In genomic region chr5:156815988-156816599, GRCh38 we compare ENCODE assay signal across 9 cellular contexts. TPM values are rescaled to one million over a fixed set of nuclear protein-coding genes. Genes with fewer than 3 reads are reported as not detected.
DNase-seq lines count a peak whose midpoint lies in the region; ATAC-seq and TF ChIP-seq lines count a peak whose summit lies in the region.
"Had no signal": no experiment of that assay in that cellular context is flagged by ENCODE, and none has a peak within 500 bp of the region (broad histone marks: within the 10 kb centered on the region; RNA-seq: fewer than 3 reads in every experiment).

No MANE protein-coding gene starts in this region.

- no peaks in the 10 kb centered on the region for H3K27me3 ChIP-seq in KMS-11 (ENCODE audit: insufficient read depth, low read depth)
- no peaks in the 10 kb centered on the region for H3K27me3 ChIP-seq in upper lobe of right lung

- H3K9ac ChIP-seq in KMS-11, result no peak overlapping the region

- no peaks in the 10 kb centered on the region for H3K36me3 Mint-ChIP-seq in activated CD4-positive, alpha-beta memory T cell treated with anti-CD3 and anti-CD28 coated beads, Interleukin-2, amount 10 ng/mL, durations not matched to agents 7 days and 5 days (ENCODE audit: low read depth)
- H3K36me3 Mint-ChIP-seq: CD8-positive, alpha-beta memory T cell had no signal

- no peak overlapping the region for H3K4me3 ChIP-seq in KMS-11 (IDR thresholded peaks at IDR 0.05; ENCODE audit: insufficient read depth, low read depth, low read length)
- no peak overlapping the region for H3K4me3 ChIP-seq in upper lobe of right lung

- no peak overlapping the region for H3K27ac ChIP-seq in KMS-11
- H3K27ac ChIP-seq in upper lobe of right lung, result no peak overlapping the region

- H3K9me3 Mint-ChIP-seq in activated CD4-positive, alpha-beta memory T cell treated with anti-CD3 and anti-CD28 coated beads, Interleukin-2, amount 10 ng/mL, durations not matched to agents 7 days and 5 days, result no peaks in the 10 kb centered on the region
- H3K9me3 Mint-ChIP-seq: CD8-positive, alpha-beta memory T cell had no signal

- H3K4me3 Mint-ChIP-seq in activated CD4-positive, alpha-beta memory T cell treated with anti-CD3 and anti-CD28 coated beads, Interleukin-2, amount 10 ng/mL, durations not matched to agents 7 days and 5 days, result no peak overlapping the region
- H3K4me3 Mint-ChIP-seq: CD8-positive, alpha-beta memory T cell had no signal

- intact Hi-C loops in upper lobe of right lung (cut with DNase I), result no loop called here

- no peaks in the 10 kb centered on the region for H4K20me1 ChIP-seq in KMS-11 (ENCODE audit: insufficient read depth)

- TF ChIP-seq CTCF in KMS-11 (conservative IDR thresholded peaks at IDR 0.05; ENCODE audit: low read depth, low read length) (peak; percentile 40), upper lobe of right lung (IDR thresholded peaks at IDR 0.05) (peak; percentile 41)

- peak; percentile 31 for DNase-seq in NCI-H2196 (lab: John Stamatoyannopoulos, UW; ENCODE audit: unreplicated experiment)
- no peak for DNase-seq in NCI-H2196 treated with DMSO at 0.1 percent for 48 hours (lab: John Stamatoyannopoulos, UW; ENCODE audit: unreplicated experiment)
- DNase-seq in activated CD4-positive, alpha-beta memory T cell treated with anti-CD3 and anti-CD28 coated beads, Interleukin-2, amount 10 ng/mL, durations not matched to agents 7 days and 5 days, result peak; percentile 18
- DNase-seq in inferior parietal cortex (ENCODE audit: extremely low spot score), result peak; percentile 49
- DNase-seq in upper lobe of right lung, result no peak

- H3K4me2 ChIP-seq in KMS-11, result no peak overlapping the region

- H3K9me3 ChIP-seq in upper lobe of right lung, result no peaks in the 10 kb centered on the region

- no peak overlapping the region for H3K27ac Mint-ChIP-seq in activated CD4-positive, alpha-beta memory T cell treated with anti-CD3 and anti-CD28 coated beads, Interleukin-2, amount 10 ng/mL, durations not matched to agents 7 days and 5 days
- H3K27ac Mint-ChIP-seq: CD8-positive, alpha-beta memory T cell had no signal

- H3K4me1 Mint-ChIP-seq in activated CD4-positive, alpha-beta memory T cell treated with anti-CD3 and anti-CD28 coated beads, Interleukin-2, amount 10 ng/mL, durations not matched to agents 7 days and 5 days, result no peaks in the 10 kb centered on the region
- H3K4me1 Mint-ChIP-seq: CD8-positive, alpha-beta memory T cell had no signal

- no peak overlapping the region for H2AFZ ChIP-seq in KMS-11 (ENCODE audit: low read depth)

- H3K36me3 ChIP-seq in KMS-11 (ENCODE audit: insufficient read depth), result no peaks in the 10 kb centered on the region
- no peaks in the 10 kb centered on the region for H3K36me3 ChIP-seq in upper lobe of right lung

- ATAC-seq in GM19372 (IDR thresholded peaks at IDR 0.05; ENCODE audit: low read depth, unreplicated experiment), result peak; percentile 79
- no peak for ATAC-seq in upper lobe of right lung
- no peak for ATAC-seq in GM21528 (IDR thresholded peaks at IDR 0.05; ENCODE audit: low FRiP score, unreplicated experiment)

- H3K79me2 ChIP-seq in KMS-11 (ENCODE audit: insufficient read depth, low read depth), result no peaks in the 10 kb centered on the region

- CTCF ChIA-PET in activated CD4-positive, alpha-beta memory T cell treated with anti-CD3 and anti-CD28 coated beads, Interleukin-2, amount 10 ng/mL, durations not matched to agents 7 days and 5 days (lab: Charles Lee), result interaction anchor here (2.8 kb wide), 1 partner anchor 316 kb away, joined by 8 read pairs; no protein-coding TSS in a partner anchor

- POLR2A ChIA-PET in activated CD4-positive, alpha-beta memory T cell treated with anti-CD3 and anti-CD28 coated beads, Interleukin-2, amount 10 ng/mL, durations not matched to agents 7 days and 5 days (lab: Charles Lee), result no interaction called here

- H3K4me1 ChIP-seq in KMS-11 (ENCODE audit: low read depth, poor library complexity, severe bottlenecking) (peaks cover 8% of the 10 kb centered on the region), upper lobe of right lung (no peaks in the 10 kb centered on the region)

- no peaks in the 10 kb centered on the region for H3K27me3 Mint-ChIP-seq in activated CD4-positive, alpha-beta memory T cell treated with anti-CD3 and anti-CD28 coated beads, Interleukin-2, amount 10 ng/mL, durations not matched to agents 7 days and 5 days
- H3K27me3 Mint-ChIP-seq: CD8-positive, alpha-beta memory T cell had no signal

RNA-seq across cellular contexts. Expression of gene PPP1R2B, which starts 34.0 kb away (rescaled TPM):
- total RNA-seq in activated CD4-positive, alpha-beta memory T cell treated with anti-CD3 and anti-CD28 coated beads, Interleukin-2, amount 10 ng/mL, durations not matched to agents 7 days and 5 days, result not detected
- not detected for total RNA-seq in upper lobe of right lung

Comparison
In these comparisons a context has a peak if more than half of its experiments do, and no peak if none do; other contexts are left out.
1. DNase-seq: peak in NCI-H2196 (single experiment), activated CD4-positive, alpha-beta memory T cell treated with anti-CD3 and anti-CD28 coated beads, Interleukin-2, amount 10 ng/mL, durations not matched to agents 7 days and 5 days (single experiment) and inferior parietal cortex (single experiment); none in NCI-H2196 treated with DMSO at 0.1 percent for 48 hours (single experiment) and upper lobe of right lung (single experiment).